In the genomic region with DNA sequence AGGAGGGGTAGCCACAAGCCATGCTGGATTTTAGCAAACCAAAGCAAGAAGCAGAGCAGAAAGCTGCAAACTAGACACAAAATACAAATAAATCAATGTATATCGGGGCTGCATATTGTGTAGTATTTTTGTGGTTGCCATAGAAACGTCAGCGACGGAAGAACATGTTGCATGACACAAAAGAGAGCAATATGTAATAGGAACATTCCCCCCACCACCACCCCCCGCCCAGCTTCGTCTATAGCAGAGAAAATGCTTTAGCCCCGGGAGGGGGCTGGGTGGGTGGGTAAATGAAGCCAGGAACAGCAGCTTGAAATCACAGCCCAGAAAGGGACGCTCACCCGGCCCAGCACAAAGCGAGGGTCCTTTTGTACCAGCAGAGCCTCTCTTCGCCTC, we compare ENCODE assay signal across 1 cellular context.
TF ChIP-seq lines count a peak whose summit lies in the region.

No MANE protein-coding gene starts in this region.

TF ChIP-seq in HCT116, 20 proteins besides CTCF, POLR2A, EP300 and RAD21 (continued from another document):
- TF ChIP-seq, protein P1, sequence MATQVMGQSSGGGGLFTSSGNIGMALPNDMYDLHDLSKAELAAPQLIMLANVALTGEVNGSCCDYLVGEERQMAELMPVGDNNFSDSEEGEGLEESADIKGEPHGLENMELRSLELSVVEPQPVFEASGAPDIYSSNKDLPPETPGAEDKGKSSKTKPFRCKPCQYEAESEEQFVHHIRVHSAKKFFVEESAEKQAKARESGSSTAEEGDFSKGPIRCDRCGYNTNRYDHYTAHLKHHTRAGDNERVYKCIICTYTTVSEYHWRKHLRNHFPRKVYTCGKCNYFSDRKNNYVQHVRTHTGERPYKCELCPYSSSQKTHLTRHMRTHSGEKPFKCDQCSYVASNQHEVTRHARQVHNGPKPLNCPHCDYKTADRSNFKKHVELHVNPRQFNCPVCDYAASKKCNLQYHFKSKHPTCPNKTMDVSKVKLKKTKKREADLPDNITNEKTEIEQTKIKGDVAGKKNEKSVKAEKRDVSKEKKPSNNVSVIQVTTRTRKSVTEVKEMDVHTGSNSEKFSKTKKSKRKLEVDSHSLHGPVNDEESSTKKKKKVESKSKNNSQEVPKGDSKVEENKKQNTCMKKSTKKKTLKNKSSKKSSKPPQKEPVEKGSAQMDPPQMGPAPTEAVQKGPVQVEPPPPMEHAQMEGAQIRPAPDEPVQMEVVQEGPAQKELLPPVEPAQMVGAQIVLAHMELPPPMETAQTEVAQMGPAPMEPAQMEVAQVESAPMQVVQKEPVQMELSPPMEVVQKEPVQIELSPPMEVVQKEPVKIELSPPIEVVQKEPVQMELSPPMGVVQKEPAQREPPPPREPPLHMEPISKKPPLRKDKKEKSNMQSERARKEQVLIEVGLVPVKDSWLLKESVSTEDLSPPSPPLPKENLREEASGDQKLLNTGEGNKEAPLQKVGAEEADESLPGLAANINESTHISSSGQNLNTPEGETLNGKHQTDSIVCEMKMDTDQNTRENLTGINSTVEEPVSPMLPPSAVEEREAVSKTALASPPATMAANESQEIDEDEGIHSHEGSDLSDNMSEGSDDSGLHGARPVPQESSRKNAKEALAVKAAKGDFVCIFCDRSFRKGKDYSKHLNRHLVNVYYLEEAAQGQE (IDR thresholded peaks at IDR 0.05; ENCODE audit: low read depth), result no peak
- no peak for TF ChIP-seq ZFX (IDR thresholded peaks at IDR 0.05)
- no peak for TF ChIP-seq POLR2AphosphoS5 (IDR thresholded peaks at IDR 0.05; ENCODE audit: low read depth, low read length)
- TF ChIP-seq CEBPB (IDR thresholded peaks at IDR 0.05; ENCODE audit: low read depth), result no peak
- no peak for TF ChIP-seq EZH2 (IDR thresholded peaks at IDR 0.05)
- no peak for TF ChIP-seq TCF7L2 (IDR thresholded peaks at IDR 0.05; ENCODE audit: borderline replicate concordance, extremely low read depth, insufficient read depth, insufficient read length)
- no peak for TF ChIP-seq SRF (IDR thresholded peaks at IDR 0.05; ENCODE audit: low read depth)
- no peak for TF ChIP-seq JUND (IDR thresholded peaks at IDR 0.05)
- TF ChIP-seq YY1 (IDR thresholded peaks at IDR 0.05; ENCODE audit: extremely low read depth, insufficient replicate concordance, low read depth, low read length), result no peak
- TF ChIP-seq EZH2phosphoT487 (IDR thresholded peaks at IDR 0.05; ENCODE audit: borderline replicate concordance), result no peak
- no peak for TF ChIP-seq EGR1 (IDR thresholded peaks at IDR 0.05; ENCODE audit: low read depth)
TF ChIP-seq in HCT116: peak in this region for 0.
